Comparison of ENCODE assay signal across 1 cellular context in genomic region chr10:35972275-35972674, GRCh38.
TF ChIP-seq lines count a peak whose summit lies in the region.

No MANE protein-coding gene starts in this region.

TF ChIP-seq in HepG2, 621 proteins besides CTCF, POLR2A, EP300 and RAD21 (continued from another document):
- TF ChIP-seq, protein P1, sequence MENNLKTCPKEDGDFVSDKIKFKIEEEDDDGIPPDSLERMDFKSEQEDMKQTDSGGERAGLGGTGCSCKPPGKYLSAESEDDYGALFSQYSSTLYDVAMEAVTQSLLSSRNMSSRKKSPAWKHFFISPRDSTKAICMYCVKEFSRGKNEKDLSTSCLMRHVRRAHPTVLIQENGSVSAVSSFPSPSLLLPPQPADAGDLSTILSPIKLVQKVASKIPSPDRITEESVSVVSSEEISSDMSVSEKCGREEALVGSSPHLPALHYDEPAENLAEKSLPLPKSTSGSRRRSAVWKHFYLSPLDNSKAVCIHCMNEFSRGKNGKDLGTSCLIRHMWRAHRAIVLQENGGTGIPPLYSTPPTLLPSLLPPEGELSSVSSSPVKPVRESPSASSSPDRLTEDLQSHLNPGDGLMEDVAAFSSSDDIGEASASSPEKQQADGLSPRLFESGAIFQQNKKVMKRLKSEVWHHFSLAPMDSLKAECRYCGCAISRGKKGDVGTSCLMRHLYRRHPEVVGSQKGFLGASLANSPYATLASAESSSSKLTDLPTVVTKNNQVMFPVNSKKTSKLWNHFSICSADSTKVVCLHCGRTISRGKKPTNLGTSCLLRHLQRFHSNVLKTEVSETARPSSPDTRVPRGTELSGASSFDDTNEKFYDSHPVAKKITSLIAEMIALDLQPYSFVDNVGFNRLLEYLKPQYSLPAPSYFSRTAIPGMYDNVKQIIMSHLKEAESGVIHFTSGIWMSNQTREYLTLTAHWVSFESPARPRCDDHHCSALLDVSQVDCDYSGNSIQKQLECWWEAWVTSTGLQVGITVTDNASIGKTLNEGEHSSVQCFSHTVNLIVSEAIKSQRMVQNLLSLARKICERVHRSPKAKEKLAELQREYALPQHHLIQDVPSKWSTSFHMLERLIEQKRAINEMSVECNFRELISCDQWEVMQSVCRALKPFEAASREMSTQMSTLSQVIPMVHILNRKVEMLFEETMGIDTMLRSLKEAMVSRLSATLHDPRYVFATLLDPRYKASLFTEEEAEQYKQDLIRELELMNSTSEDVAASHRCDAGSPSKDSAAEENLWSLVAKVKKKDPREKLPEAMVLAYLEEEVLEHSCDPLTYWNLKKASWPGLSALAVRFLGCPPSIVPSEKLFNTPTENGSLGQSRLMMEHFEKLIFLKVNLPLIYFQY (CRISPR knock-in tag; IDR thresholded peaks at IDR 0.05; ENCODE audit: borderline replicate concordance) = no peak
- TF ChIP-seq ZNF318 (CRISPR knock-in tag; IDR thresholded peaks at IDR 0.05) = no peak
- TF ChIP-seq RARA (CRISPR knock-in tag; IDR thresholded peaks at IDR 0.05) = no peak
- no peak for TF ChIP-seq DDIT3 (CRISPR knock-in tag; IDR thresholded peaks at IDR 0.05)
- no peak for TF ChIP-seq GFI1 (CRISPR knock-in tag; IDR thresholded peaks at IDR 0.05; ENCODE audit: borderline replicate concordance)
- TF ChIP-seq THAP11 (CRISPR knock-in tag; IDR thresholded peaks at IDR 0.05) = no peak
- TF ChIP-seq ZNF331 (CRISPR knock-in tag; IDR thresholded peaks at IDR 0.05) = no peak
